Comparison of ENCODE assay signal across 10 cellular contexts in genomic region chr7:41916450-41916927, GRCh38.
DNase-seq lines count a peak whose midpoint lies in the region; ATAC-seq and TF ChIP-seq lines count a peak whose summit lies in the region.
"Had no signal": no experiment of that assay in that cellular context is flagged by ENCODE, and none has a peak within 500 bp of the region (broad histone marks: within the 10 kb centered on the region; RNA-seq: fewer than 3 reads in every experiment).

No MANE protein-coding gene starts in this region.

- H3K9me3 ChIP-seq in mesodermal cell (ENCODE audit: control insufficient read depth, low read length): no peaks in the 10 kb centered on the region

- DNase-seq in chondrocyte (ENCODE audit: low spot score) (no peak), GM20000 (ENCODE audit: low spot score) (no peak), MV-4-11 (lab: John Stamatoyannopoulos, UW) (no peak)
- DNase-seq in activated CD4-positive, CD25-positive, alpha-beta regulatory T cell treated with anti-CD3 and anti-CD28 coated beads, Interleukin-2, amount 50 U/mL, for 72 hours: no peak
- DNase-seq: CD4-positive, alpha-beta T cell; H9 had no signal

- H3K36me3 ChIP-seq in ACC112 (ENCODE audit: insufficient read depth, low read length) (no peaks in the 10 kb centered on the region), mesodermal cell (ENCODE audit: control insufficient read depth, insufficient read depth, low read length) (no peaks in the 10 kb centered on the region)

- no peaks in the 10 kb centered on the region for H3K36me3 Mint-ChIP-seq in chondrocyte (ENCODE audit: low read depth)

- peaks cover 12% of the 10 kb centered on the region for H3K9me3 Mint-ChIP-seq in chondrocyte (ENCODE audit: low read depth)
- H3K9me3 Mint-ChIP-seq: CD4-positive, alpha-beta T cell; H9 had no signal

- H3K27ac ChIP-seq in ACC112 (ENCODE audit: low read depth, low read length) (peak overlapping the region; percentile 94), mesodermal cell (ENCODE audit: low read depth, low read length, severe bottlenecking) (peak overlapping the region; percentile 77)

- no peaks in the 10 kb centered on the region for H3K27me3 Mint-ChIP-seq in chondrocyte (ENCODE audit: low read depth)

- H3K4me1 ChIP-seq in ACC112 (ENCODE audit: control insufficient read depth, insufficient read depth, low read length, unreplicated experiment) (peaks cover 51% of the 10 kb centered on the region), mesodermal cell (ENCODE audit: control insufficient read depth, insufficient read depth, low read length, poor library complexity, severe bottlenecking) (peaks cover 21% of the 10 kb centered on the region)

- H3K27ac Mint-ChIP-seq in chondrocyte (ENCODE audit: unreplicated experiment): peak overlapping the region; percentile 97
- H3K27ac Mint-ChIP-seq: CD4-positive, alpha-beta T cell; H9 had no signal

- TF ChIP-seq CTCF in chondrocyte (IDR thresholded peaks at IDR 0.05): no peak
- TF ChIP-seq CTCF in GM20000 (IDR thresholded peaks at IDR 0.05; ENCODE audit: extremely low read depth, missing control alignments): no peak

- TF ChIP-seq RAD21 in Ishikawa (IDR thresholded peaks at IDR 0.05; ENCODE audit: low read depth): no peak

- H2AFZ ChIP-seq in ACC112 (ENCODE audit: low read length, unreplicated experiment): no peak overlapping the region

- H3K27me3 ChIP-seq in ACC112 (ENCODE audit: insufficient read depth, low read length): no peaks in the 10 kb centered on the region

- peak overlapping the region; percentile 42 for H3K4me3 Mint-ChIP-seq in chondrocyte (ENCODE audit: unreplicated experiment)
- H3K4me3 Mint-ChIP-seq: CD4-positive, alpha-beta T cell; H9 had no signal

- peak; percentile 75; the same call in 1 of the 2 replicates for TF ChIP-seq EP300 in Ishikawa (IDR thresholded peaks at IDR 0.05; ENCODE audit: borderline replicate concordance)

- no peak for ATAC-seq in HG03108 (IDR thresholded peaks at IDR 0.05; ENCODE audit: unreplicated experiment)

- H3K79me2 ChIP-seq in ACC112 (ENCODE audit: control insufficient read depth, insufficient read depth, low read length, unreplicated experiment): no peaks in the 10 kb centered on the region

- H3K4me3 ChIP-seq in ACC112 (ENCODE audit: low read depth, low read length) (peak overlapping the region; percentile 18; the same call in 1 of the 2 replicates), mesodermal cell (ENCODE audit: extremely low read depth, insufficient read depth, low read length, poor library complexity, severe bottlenecking) (no peak overlapping the region)

- 71 to 100% methylated on average over 1 to 2 of the region's 5 CpGs for whole genome bisulfite sequencing in mesodermal cell (ENCODE audit: insufficient coverage in 2 of 2), 2 experiments

- H3K4me1 Mint-ChIP-seq in chondrocyte (ENCODE audit: low read depth): peaks cover 73% of the 10 kb centered on the region
- H3K4me1 Mint-ChIP-seq: H9 had no signal

TF ChIP-seq in Ishikawa, 13 proteins besides CTCF, POLR2A, EP300 and RAD21:
- peak; percentile 65; the same call in 1 of the 2 replicates for TF ChIP-seq TEAD4 (IDR thresholded peaks at IDR 0.05)
- no peak for TF ChIP-seq EGR1 (IDR thresholded peaks at IDR 0.05)
- TF ChIP-seq CEBPB (IDR thresholded peaks at IDR 0.05): peak; percentile 62
- peak; percentile 39; the same call in 1 of the 2 replicates for TF ChIP-seq TCF12 (IDR thresholded peaks at IDR 0.05; ENCODE audit: low read depth)
